ENCODE assay signal across 8 cellular contexts in genomic region chr7:12635830-12636229, GRCh38. TPM values are rescaled to one million over a fixed set of nuclear protein-coding genes. Genes with fewer than 3 reads are reported as not detected.
DNase-seq lines count a peak whose midpoint lies in the region; ATAC-seq and TF ChIP-seq lines count a peak whose summit lies in the region.

No MANE protein-coding gene starts in this region.

- H3K36me3 Mint-ChIP-seq in activated T-helper 2 cell treated with anti-CD3 and anti-CD28 coated beads, Interferon-gamma antibody, Interleukin-2, Interleukin-4, amounts not matched to agents 10 μg/mL and 5 μg/mL and 100 μg/mL, durations not matched to agents 14 hours and 24 hours and 36 hours (ENCODE audit: low read depth) = no peaks in the 10 kb centered on the region
- H3K36me3 Mint-ChIP-seq in stimulated activated memory B cell treated with anti-CD40 and anti-IgM and Interleukin-4, amounts not matched to agents 10 μg/mL and 1 μg/mL and 100 μg/mL, for 72 hours = no peaks in the 10 kb centered on the region

- no peaks in the 10 kb centered on the region for H3K9me3 Mint-ChIP-seq in activated T-helper 2 cell treated with anti-CD3 and anti-CD28 coated beads, Interferon-gamma antibody, Interleukin-2, Interleukin-4, amounts not matched to agents 10 μg/mL and 5 μg/mL and 100 μg/mL, durations not matched to agents 14 hours and 24 hours and 36 hours
- no peaks in the 10 kb centered on the region for H3K9me3 Mint-ChIP-seq in stimulated activated memory B cell treated with anti-CD40 and anti-IgM and Interleukin-4, amounts not matched to agents 10 μg/mL and 1 μg/mL and 100 μg/mL, for 72 hours

- H3K4me1 Mint-ChIP-seq in activated T-helper 2 cell treated with anti-CD3 and anti-CD28 coated beads, Interferon-gamma antibody, Interleukin-2, Interleukin-4, amounts not matched to agents 10 μg/mL and 5 μg/mL and 100 μg/mL, durations not matched to agents 14 hours and 24 hours and 36 hours (ENCODE audit: low read depth) = peaks cover 23% of the 10 kb centered on the region
- H3K4me1 Mint-ChIP-seq in stimulated activated memory B cell treated with anti-CD40 and anti-IgM and Interleukin-4, amounts not matched to agents 10 μg/mL and 1 μg/mL and 100 μg/mL, for 72 hours = peaks cover 14% of the 10 kb centered on the region

- H3K79me2 ChIP-seq in ACC112 (ENCODE audit: control insufficient read depth, insufficient read depth, low read length, unreplicated experiment) = no peaks in the 10 kb centered on the region

- no peak for TF ChIP-seq CTCF in WERI-Rb-1 (IDR thresholded peaks at IDR 0.05; ENCODE audit: low read depth, low read length)

- intact Hi-C loops in activated T-helper 2 cell treated with anti-CD3 and anti-CD28 coated beads, Interferon-gamma antibody, Interleukin-2, Interleukin-4, amounts not matched to agents 10 μg/mL and 5 μg/mL and 100 μg/mL, durations not matched to agents 14 hours and 24 hours and 36 hours (cut with micrococcal nuclease) = no loop called here

- H3K27ac Mint-ChIP-seq in activated T-helper 2 cell treated with anti-CD3 and anti-CD28 coated beads, Interferon-gamma antibody, Interleukin-2, Interleukin-4, amounts not matched to agents 10 μg/mL and 5 μg/mL and 100 μg/mL, durations not matched to agents 14 hours and 24 hours and 36 hours = no peak overlapping the region
- peak overlapping the region; percentile 69 for H3K27ac Mint-ChIP-seq in stimulated activated memory B cell treated with anti-CD40 and anti-IgM and Interleukin-4, amounts not matched to agents 10 μg/mL and 1 μg/mL and 100 μg/mL, for 72 hours

- H3K9me3 ChIP-seq in WERI-Rb-1 (ENCODE audit: severe bottlenecking) = no peaks in the 10 kb centered on the region

- H3K27ac ChIP-seq in ACC112 (ENCODE audit: low read depth, low read length) (no peak overlapping the region), caudate nucleus (ENCODE audit: low read depth, low read length) (no peak overlapping the region), WERI-Rb-1 (no peak overlapping the region)

- DNase-seq in activated T-helper 2 cell treated with anti-CD3 and anti-CD28 coated beads, Interferon-gamma antibody, Interleukin-2, Interleukin-4, amounts not matched to agents 10 μg/mL and 5 μg/mL and 100 μg/mL, durations not matched to agents 14 hours and 24 hours and 36 hours (ENCODE audit: low spot score) = no peak
- DNase-seq in caudate nucleus (lab: John Stamatoyannopoulos, UW) = no peak
- DNase-seq in WERI-Rb-1 = no peak
- no peak for DNase-seq in HCEC 1CT

- peaks cover 15% of the 10 kb centered on the region for H3K27me3 Mint-ChIP-seq in activated T-helper 2 cell treated with anti-CD3 and anti-CD28 coated beads, Interferon-gamma antibody, Interleukin-2, Interleukin-4, amounts not matched to agents 10 μg/mL and 5 μg/mL and 100 μg/mL, durations not matched to agents 14 hours and 24 hours and 36 hours (ENCODE audit: low read depth)
- H3K27me3 Mint-ChIP-seq in stimulated activated memory B cell treated with anti-CD40 and anti-IgM and Interleukin-4, amounts not matched to agents 10 μg/mL and 1 μg/mL and 100 μg/mL, for 72 hours = peaks cover 11% of the 10 kb centered on the region

- H2AFZ ChIP-seq in ACC112 (ENCODE audit: low read length, unreplicated experiment) = peak overlapping the region; percentile 55

- peak overlapping the region; percentile 58 for H3K4me3 Mint-ChIP-seq in activated T-helper 2 cell treated with anti-CD3 and anti-CD28 coated beads, Interferon-gamma antibody, Interleukin-2, Interleukin-4, amounts not matched to agents 10 μg/mL and 5 μg/mL and 100 μg/mL, durations not matched to agents 14 hours and 24 hours and 36 hours (ENCODE audit: low read depth)
- H3K4me3 Mint-ChIP-seq in stimulated activated memory B cell treated with anti-CD40 and anti-IgM and Interleukin-4, amounts not matched to agents 10 μg/mL and 1 μg/mL and 100 μg/mL, for 72 hours = peak overlapping the region; percentile 52

- no peaks in the 10 kb centered on the region for H3K27me3 ChIP-seq in ACC112 (ENCODE audit: insufficient read depth, low read length)
- H3K27me3 ChIP-seq in WERI-Rb-1 (ENCODE audit: insufficient read depth, low read depth, severe bottlenecking) = no peaks in the 10 kb centered on the region

- no peaks in the 10 kb centered on the region for H3K4me1 ChIP-seq in ACC112 (ENCODE audit: control insufficient read depth, insufficient read depth, low read length, unreplicated experiment)

- peak; percentile 80 for ATAC-seq in GM18873 (IDR thresholded peaks at IDR 0.05; ENCODE audit: low FRiP score, unreplicated experiment)
- ATAC-seq in HG03066 (IDR thresholded peaks at IDR 0.05; ENCODE audit: low read depth, unreplicated experiment) = peak; percentile 67
- no peak for ATAC-seq in stimulated activated memory B cell treated with anti-CD40 and anti-IgM and Interleukin-4, amounts not matched to agents 10 μg/mL and 1 μg/mL and 100 μg/mL, for 72 hours

- no peaks in the 10 kb centered on the region for H3K36me3 ChIP-seq in ACC112 (ENCODE audit: insufficient read depth, low read length)
- no peaks in the 10 kb centered on the region for H3K36me3 ChIP-seq in WERI-Rb-1

- peak overlapping the region; percentile 73 for H3K4me3 ChIP-seq in ACC112 (ENCODE audit: low read depth, low read length)
- H3K4me3 ChIP-seq in WERI-Rb-1 (ENCODE audit: low read depth, low read length) = no peak overlapping the region

RNA-seq across cellular contexts. Expression of gene ARL4A, which starts 51.6 kb away (rescaled TPM):
- total RNA-seq in activated T-helper 2 cell treated with anti-CD3 and anti-CD28 coated beads, Interferon-gamma antibody, Interleukin-2, Interleukin-4, amounts not matched to agents 10 μg/mL and 5 μg/mL and 100 μg/mL, durations not matched to agents 14 hours and 24 hours and 36 hours = 13.8 and 14.8 TPM in 2 replicates
